Comparison of ENCODE assay signal across 8 cellular contexts in the genomic region with DNA sequence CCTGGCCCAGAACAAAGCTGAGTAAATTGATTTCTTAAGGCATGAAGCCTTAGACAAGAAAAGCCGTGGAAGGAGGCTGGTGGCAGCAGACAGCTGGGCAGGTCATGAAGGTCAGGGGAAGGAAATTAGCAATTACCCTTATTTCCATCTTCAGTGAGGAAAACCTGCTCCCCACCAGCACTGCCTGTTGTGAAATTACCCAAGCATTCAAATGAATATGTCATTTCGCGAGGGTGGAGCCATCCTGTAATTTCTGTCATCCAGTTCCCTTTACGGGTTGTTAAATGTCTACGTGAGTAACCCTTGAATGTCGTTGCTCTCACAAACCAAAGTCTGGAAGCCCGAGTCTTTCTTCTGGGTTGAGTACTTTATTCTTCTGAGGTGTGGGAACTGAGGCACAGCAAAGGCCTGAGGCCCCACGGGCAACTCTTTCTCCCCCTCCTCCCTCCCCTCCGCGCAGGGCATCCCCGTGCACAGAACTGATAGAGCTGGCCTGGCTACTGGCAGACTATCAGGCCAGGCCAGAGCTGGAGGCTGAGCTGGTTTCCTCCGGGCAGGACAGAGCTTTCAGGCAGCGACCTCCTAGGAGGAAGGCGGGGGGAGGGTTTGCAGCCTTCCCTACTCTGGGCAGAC. TPM values are rescaled to one million over a fixed set of nuclear protein-coding genes. Genes with fewer than 3 reads are reported as not detected.
A peak's percentile ranks its signal among the peaks of the same experiment; 100 is the strongest.
DNase-seq lines count a peak whose midpoint lies in the region; ATAC-seq and TF ChIP-seq lines count a peak whose summit lies in the region.

No MANE protein-coding gene starts in this region.

- H2AFZ ChIP-seq in DND-41 (ENCODE audit: low read depth, low read length), result peak overlapping the region; percentile 72

- TF ChIP-seq CTCF in DND-41 (IDR thresholded peaks at IDR 0.05; ENCODE audit: borderline replicate concordance, extremely low read depth, low read length, poor library complexity, severe bottlenecking) (no peak), Peyer's patch (IDR thresholded peaks at IDR 0.05) (no peak), epithelial cell of esophagus (IDR thresholded peaks at IDR 0.05; ENCODE audit: insufficient read depth, low read depth, low read length, missing control alignments) (no peak)

- peak; percentile 18; the same call in 1 of the 3 replicates for ATAC-seq in DND-41 (ENCODE audit: insufficient read depth, low read depth)
- ATAC-seq in naive thymus-derived CD4-positive, alpha-beta T cell, result peak; percentile 70

- H3K9me3 Mint-ChIP-seq in naive thymus-derived CD4-positive, alpha-beta T cell, result no peaks in the 10 kb centered on the region

- H3K27ac Mint-ChIP-seq in naive thymus-derived CD4-positive, alpha-beta T cell, result peak overlapping the region in 5 of 9 donors; percentile 29 to 83 (median 37)

- H3K4me2 ChIP-seq in DND-41 (ENCODE audit: insufficient read depth, low read length), result peak overlapping the region; percentile 53

- H3K9ac ChIP-seq in DND-41 (ENCODE audit: low read depth, low read length), result no peak overlapping the region

- no peaks in the 10 kb centered on the region for H3K27me3 ChIP-seq in DND-41 (ENCODE audit: insufficient read depth, low read length, poor library complexity)
- H3K27me3 ChIP-seq in H7 (ENCODE audit: control insufficient read depth, insufficient read depth, low read length), result no peaks in the 10 kb centered on the region
- no peaks in the 10 kb centered on the region for H3K27me3 ChIP-seq in Peyer's patch
- no peaks in the 10 kb centered on the region for H3K27me3 ChIP-seq in naive thymus-derived CD4-positive, alpha-beta T cell (ENCODE audit: control insufficient read depth in 2 of 2, insufficient read depth in 2 of 2, low read length in 2 of 2)

- POLR2A ChIA-PET in naive thymus-derived CD4-positive, alpha-beta T cell (lab: Charles Lee), result interaction anchor here (0.8 kb wide), 1 partner anchor 223 kb away, joined by 3 read pairs; no protein-coding TSS in a partner anchor

- H3K4me3 ChIP-seq in DND-41 (ENCODE audit: low read depth in 1 of 2, low read length in 2 of 2) (peak overlapping the region in 1 of 2 experiments; percentile 27; a peak in 1 of 4 replicates), H7 (ENCODE audit: insufficient read depth, low read depth, low read length) (no peak overlapping the region), Peyer's patch (peak overlapping the region; percentile 9 to 44 (median 24)), epithelial cell of esophagus (ENCODE audit: low read length) (no peak overlapping the region)
- H3K4me3 ChIP-seq in naive thymus-derived CD4-positive, alpha-beta T cell (ENCODE audit: low read length), result no peak overlapping the region

- no peak for DNase-seq in DND-41
- DNase-seq in H7, result peak; percentile 72
- peak in 2 of 3 donors; percentile 52 to 62 for DNase-seq in Peyer's patch
- DNase-seq in epithelial cell of esophagus (ENCODE audit: low read depth), result peak; percentile 35
- no peak for DNase-seq in naive thymus-derived CD4-positive, alpha-beta T cell
- no peak for DNase-seq in NCI-H2227 treated with DMSO at 0.1 percent for 48 hours (lab: John Stamatoyannopoulos, UW)
- DNase-seq in HuH-7.5 (ENCODE audit: low spot score), result no peak
- DNase-seq in activated gamma-delta T cell (lab: John Stamatoyannopoulos, UW), result no peak

- intact Hi-C loops in naive thymus-derived CD4-positive, alpha-beta T cell (cut with micrococcal nuclease), result loop anchor here (1.0 to 10.0 kb wide), 13 partner anchors 29 to 837 kb away; partner anchors contain the start of gene RCL1 (in 2 of the 2)

- no peak overlapping the region for H3K27ac ChIP-seq in DND-41 (ENCODE audit: low read length)
- H3K27ac ChIP-seq in Peyer's patch, result peak overlapping the region in 2 of 4 donors; percentile 35 to 46
- H3K27ac ChIP-seq in naive thymus-derived CD4-positive, alpha-beta T cell (ENCODE audit: low read depth, low read length), result no peak overlapping the region

- H3K4me1 ChIP-seq in DND-41 (ENCODE audit: insufficient read depth, low read length) (peaks cover 12% of the 10 kb centered on the region), Peyer's patch (peaks cover 0 to 5% (median 0%) of the 10 kb centered on the region in 4 donors)
- peaks cover 0 to 3% of the 10 kb centered on the region in 2 donors for H3K4me1 ChIP-seq in naive thymus-derived CD4-positive, alpha-beta T cell (ENCODE audit: control insufficient read depth in 2 of 2, insufficient read depth in 2 of 2, low read length in 2 of 2)

- CTCF ChIA-PET in naive thymus-derived CD4-positive, alpha-beta T cell (lab: Charles Lee), result interaction anchor here (0.7 to 4.8 kb wide), 15 partner anchors 11 to 838 kb away, joined by 3 to 25 read pairs (median 3); partner anchors contain the start of gene JAK2

- TF ChIP-seq POLR2A in Peyer's patch (IDR thresholded peaks at IDR 0.05), result no peak

- H3K36me3 Mint-ChIP-seq in naive thymus-derived CD4-positive, alpha-beta T cell, result peaks cover 0 to 2% (median 0%) of the 10 kb centered on the region in 5 donors

- no peaks in the 10 kb centered on the region; the same call in 1 of the 2 replicates for H4K20me1 ChIP-seq in DND-41 (ENCODE audit: insufficient read depth, low read length)

- peaks cover 0 to 20% (median 10%) of the 10 kb centered on the region in 7 donors for H3K4me1 Mint-ChIP-seq in naive thymus-derived CD4-positive, alpha-beta T cell

- H3K9me3 ChIP-seq in DND-41 (ENCODE audit: insufficient read depth, low read length, severe bottlenecking) (no peaks in the 10 kb centered on the region), Peyer's patch (no peaks in the 10 kb centered on the region)
- H3K9me3 ChIP-seq in naive thymus-derived CD4-positive, alpha-beta T cell (ENCODE audit: control insufficient read depth in 2 of 3, low read length in 3 of 3), result no peaks in the 10 kb centered on the region

- H3K36me3 ChIP-seq in DND-41 (ENCODE audit: insufficient read depth, low read length), result no peaks in the 10 kb centered on the region
- no peaks in the 10 kb centered on the region for H3K36me3 ChIP-seq in H7 (replicated peaks; ENCODE audit: control insufficient read depth, insufficient read depth, low read length)
- H3K36me3 ChIP-seq in Peyer's patch, result no peaks in the 10 kb centered on the region
- no peaks in the 10 kb centered on the region for H3K36me3 ChIP-seq in naive thymus-derived CD4-positive, alpha-beta T cell (ENCODE audit: control insufficient read depth in 2 of 3, insufficient read depth in 3 of 3, low read length in 3 of 3)

- peaks cover 0 to 11% (median 7%) of the 10 kb centered on the region in 5 donors for H3K27me3 Mint-ChIP-seq in naive thymus-derived CD4-positive, alpha-beta T cell

- H3K4me3 Mint-ChIP-seq in naive thymus-derived CD4-positive, alpha-beta T cell, result peak overlapping the region; percentile 39 to 79 (median 64)

- no peaks in the 10 kb centered on the region for H3K79me2 ChIP-seq in DND-41 (ENCODE audit: insufficient read depth, low read length)

RNA-seq across cellular contexts. Expression of gene AK3, which starts 22.0 kb away (rescaled TPM):
- 116 and 118 TPM in 2 replicates for total RNA-seq in H7 (2014; rRNA removed; shearing (Covaris generic))
- total RNA-seq in Peyer's patch, result 100 to 1,000 TPM in 2 of 4 donors, 10 to 100 TPM in 2; 67.7 to 119 (median 91.3) TPM
- total RNA-seq in naive thymus-derived CD4-positive, alpha-beta T cell, result 10 to 100 TPM; 18.0 to 34.8 (median 25.8) TPM
- polyA plus RNA-seq in naive thymus-derived CD4-positive, alpha-beta T cell, result 10 to 100 TPM; 27.1 to 33.8 TPM

RNA-seq across cellular contexts. Expression of gene RCL1, which starts 29.7 kb away (rescaled TPM):
- total RNA-seq in H7 (2014; rRNA removed; shearing (Covaris generic)), result 16.6 and 25.6 TPM in 2 replicates
- 10 to 100 TPM in 3 of 4 donors, 1 to 10 TPM in 1; 7.4 to 28.1 (median 19.5) TPM for total RNA-seq in Peyer's patch
- total RNA-seq in naive thymus-derived CD4-positive, alpha-beta T cell, result 10 to 100 TPM; 21.5 to 39.4 (median 23.4) TPM
- 10 to 100 TPM; 24.2 to 24.7 TPM for polyA plus RNA-seq in naive thymus-derived CD4-positive, alpha-beta T cell

Comparison
In these comparisons a context has a peak if more than half of its experiments do, and no peak if none do; other contexts are left out.
1. DNase-seq: peak in H7 (single experiment), Peyer's patch (2 of 3) and epithelial cell of esophagus (single experiment); none in DND-41 (single experiment), naive thymus-derived CD4-positive, alpha-beta T cell (0 of 9), NCI-H2227 treated with DMSO at 0.1 percent for 48 hours (single experiment), HuH-7.5 (single experiment) and activated gamma-delta T cell (single experiment).
2. H3K4me3 ChIP-seq: peak in Peyer's patch (4 of 4); none in H7 (single experiment), epithelial cell of esophagus (single experiment) and naive thymus-derived CD4-positive, alpha-beta T cell (single experiment).